Comparison of ENCODE assay signal across 9 cellular contexts in the genomic region with DNA sequence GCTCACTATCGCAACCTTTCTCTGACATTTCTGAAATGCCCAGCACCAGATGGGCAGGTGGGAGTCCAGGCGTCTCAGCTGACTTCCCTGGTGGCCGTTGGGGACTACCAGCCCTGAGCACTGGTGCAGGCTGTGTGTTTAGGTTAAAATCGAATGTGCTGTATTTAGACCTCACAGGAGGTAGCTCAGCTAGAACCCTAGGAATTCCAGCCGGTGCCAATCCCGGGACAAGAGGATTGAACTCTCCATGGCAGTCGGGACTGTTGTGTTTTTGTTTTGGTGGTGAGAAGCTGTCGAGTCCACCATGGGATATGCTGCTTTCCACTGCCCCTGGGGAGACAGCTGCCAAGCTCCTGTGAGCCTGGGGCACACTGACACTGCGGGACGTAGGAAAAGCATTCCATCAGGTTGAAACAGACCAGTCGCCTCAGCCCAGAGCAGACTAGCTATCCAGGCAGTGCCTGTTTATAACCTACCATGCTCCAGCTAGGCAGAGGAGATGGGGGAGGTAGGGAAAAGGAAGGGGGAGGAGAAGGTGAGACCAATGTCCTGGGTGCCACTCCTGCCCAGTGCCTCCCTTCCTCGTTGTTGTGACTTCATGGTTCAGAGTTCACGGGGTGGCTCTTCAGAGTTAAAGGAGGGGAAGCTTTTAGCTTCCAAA. TPM values are rescaled to one million over a fixed set of nuclear protein-coding genes. Genes with fewer than 3 reads are reported as not detected.
A peak's percentile ranks its signal among the peaks of the same experiment; 100 is the strongest.
DNase-seq lines count a peak whose midpoint lies in the region; TF ChIP-seq lines count a peak whose summit lies in the region.
"Had no signal": no experiment of that assay in that cellular context is flagged by ENCODE, and none has a peak within 500 bp of the region (broad histone marks: within the 10 kb centered on the region; RNA-seq: fewer than 3 reads in every experiment).

No MANE protein-coding gene starts in this region.

- no peak overlapping the region for H2BK12ac ChIP-seq in H9 (ENCODE audit: insufficient read length, low read depth, low read length)

- TF ChIP-seq CTCF in H9 (conservative IDR thresholded peaks at IDR 0.05) = no peak

- H3K4me3 Mint-ChIP-seq in activated T-helper 1 cell treated with anti-CD3 and anti-CD28 coated beads, Interleukin-12 subunit alpha, Interleukin-12 subunit beta, Interleukin-2, Interleukin-4 antibody, amounts not matched to agents 30 ng/mL and 10 ng/mL and 1 ng/mL, durations not matched to agents 14 hours and 24 hours and 36 hours = no peak overlapping the region
- no peak overlapping the region for H3K4me3 Mint-ChIP-seq in CD4-positive, alpha-beta memory T cell
- no peak overlapping the region for H3K4me3 Mint-ChIP-seq in H9

- H2BK15ac ChIP-seq in H9 (ENCODE audit: low read depth, low read length) = no peak overlapping the region

- H3K36me3 ChIP-seq in skeletal muscle satellite cell (ENCODE audit: insufficient read depth, low read length) = peaks cover 29% of the 10 kb centered on the region
- H3K36me3 ChIP-seq in CD4-positive, alpha-beta memory T cell (ENCODE audit: insufficient read depth, low read length) = no peaks in the 10 kb centered on the region
- H3K36me3 ChIP-seq: HAP-1 had no signal

- H3K27ac Mint-ChIP-seq in activated T-helper 1 cell treated with anti-CD3 and anti-CD28 coated beads, Interleukin-12 subunit alpha, Interleukin-12 subunit beta, Interleukin-2, Interleukin-4 antibody, amounts not matched to agents 30 ng/mL and 10 ng/mL and 1 ng/mL, durations not matched to agents 14 hours and 24 hours and 36 hours = peak overlapping the region; percentile 83
- peak overlapping the region in 1 of 7 donors; percentile 73 for H3K27ac Mint-ChIP-seq in CD4-positive, alpha-beta memory T cell
- no peak overlapping the region for H3K27ac Mint-ChIP-seq in H9

- no peaks in the 10 kb centered on the region for H4K20me1 ChIP-seq in H9 (ENCODE audit: control insufficient read depth, insufficient read depth, insufficient read length)

- H3K14ac ChIP-seq in H9 (ENCODE audit: insufficient read depth, low read length) = no peak overlapping the region

- DNase-seq in H4 (ENCODE audit: low spot score) = peak; percentile 74
- DNase-seq in activated T-helper 1 cell treated with anti-CD3 and anti-CD28 coated beads, Interleukin-12 subunit alpha, Interleukin-12 subunit beta, Interleukin-2, Interleukin-4 antibody, amounts not matched to agents 30 ng/mL and 10 ng/mL and 1 ng/mL, durations not matched to agents 14 hours and 24 hours and 36 hours (ENCODE audit: low spot score) = no peak
- DNase-seq in glomerular visceral epithelial cell (ENCODE audit: extremely low spot score) = peak; percentile 82
- no peak for DNase-seq in foreskin melanocyte
- no peak for DNase-seq in CD4-positive, alpha-beta memory T cell
- DNase-seq in DMS53 (lab: John Stamatoyannopoulos, UW) = no peak
- DNase-seq in H9 = no peak

- H3K18ac ChIP-seq in H9 (ENCODE audit: insufficient read length, low read depth, low read length) = no peak overlapping the region

- H3K9me3 ChIP-seq in skeletal muscle satellite cell (replicated peaks; ENCODE audit: low read length) = no peaks in the 10 kb centered on the region
- H3K9me3 ChIP-seq in CD4-positive, alpha-beta memory T cell (ENCODE audit: control insufficient read depth in 1 of 2, low read length in 2 of 2) = no peaks in the 10 kb centered on the region
- no peaks in the 10 kb centered on the region for H3K9me3 ChIP-seq in H9 (ENCODE audit: control insufficient read depth, low read depth, low read length)
- H3K9me3 ChIP-seq: HAP-1 had no signal

- H4K91ac ChIP-seq in H9 (ENCODE audit: insufficient read length, low read depth, low read length) = no peak overlapping the region

- H3K4ac ChIP-seq in H9 (ENCODE audit: low read depth, low read length) = no peak overlapping the region

- H3K9ac ChIP-seq in skeletal muscle satellite cell (ENCODE audit: low read depth, low read length) (peak overlapping the region; percentile 80), H9 (ENCODE audit: extremely low read depth, insufficient read length, low read length) (no peak overlapping the region)

- no peak overlapping the region for H2BK120ac ChIP-seq in H9 (ENCODE audit: low read depth, low read length, poor library complexity, severe bottlenecking)

- H3K79me2 ChIP-seq in H9 (ENCODE audit: insufficient read depth, low read length) = no peaks in the 10 kb centered on the region

- H2AK5ac ChIP-seq in H9 (ENCODE audit: insufficient read length, low read length) = no peak overlapping the region

- CTCF ChIA-PET in CD4-positive, alpha-beta memory T cell (lab: Charles Lee; ENCODE audit: partially characterized antibody) = interaction anchor here (0.7 to 2.8 kb wide), 6 partner anchors 13 to 119 kb away, joined by 3 to 16 read pairs (median 6); no protein-coding TSS in a partner anchor

- no peak overlapping the region for H3K23ac ChIP-seq in H9 (ENCODE audit: insufficient read length, low read depth, low read length)

- no peak overlapping the region for H4K8ac ChIP-seq in H9 (replicated peaks; ENCODE audit: insufficient read length, low read depth, low read length)

- H3K4me1 ChIP-seq in skeletal muscle satellite cell (ENCODE audit: control insufficient read depth, insufficient read depth, low read length) (peaks cover 74% of the 10 kb centered on the region), H9 (ENCODE audit: insufficient read depth, low read length) (no peaks in the 10 kb centered on the region)
- peaks cover 7% of the 10 kb centered on the region for H3K4me1 ChIP-seq in CD4-positive, alpha-beta memory T cell (ENCODE audit: insufficient read depth, low read length)

- H2BK5ac ChIP-seq in H9 (ENCODE audit: insufficient read length, low read length) = no peak overlapping the region

- no peak overlapping the region for H3K56ac ChIP-seq in H9 (ENCODE audit: insufficient read length, low read depth, low read length)

- H3K9me3 Mint-ChIP-seq in activated T-helper 1 cell treated with anti-CD3 and anti-CD28 coated beads, Interleukin-12 subunit alpha, Interleukin-12 subunit beta, Interleukin-2, Interleukin-4 antibody, amounts not matched to agents 30 ng/mL and 10 ng/mL and 1 ng/mL, durations not matched to agents 14 hours and 24 hours and 36 hours = no peaks in the 10 kb centered on the region
- no peaks in the 10 kb centered on the region for H3K9me3 Mint-ChIP-seq in CD4-positive, alpha-beta memory T cell
- no peaks in the 10 kb centered on the region; a peak in 1 of 5 replicates for H3K9me3 Mint-ChIP-seq in H9

- H3K79me1 ChIP-seq in H9 (ENCODE audit: insufficient read depth, low read depth, low read length, poor library complexity, severe bottlenecking) = no peaks in the 10 kb centered on the region

- H3K27ac ChIP-seq in CD4-positive, alpha-beta memory T cell (ENCODE audit: low read depth, low read length) = no peak overlapping the region
- H3K27ac ChIP-seq in H9 (ENCODE audit: insufficient read length, low read depth, low read length) = no peak overlapping the region

- H2AFZ ChIP-seq in H9 (ENCODE audit: low read length) = no peak overlapping the region

- H3K36me3 Mint-ChIP-seq in activated T-helper 1 cell treated with anti-CD3 and anti-CD28 coated beads, Interleukin-12 subunit alpha, Interleukin-12 subunit beta, Interleukin-2, Interleukin-4 antibody, amounts not matched to agents 30 ng/mL and 10 ng/mL and 1 ng/mL, durations not matched to agents 14 hours and 24 hours and 36 hours (ENCODE audit: low read depth) = peaks cover 60% of the 10 kb centered on the region
- peaks cover 1 to 12% of the 10 kb centered on the region in 2 donors for H3K36me3 Mint-ChIP-seq in CD4-positive, alpha-beta memory T cell
- H3K36me3 Mint-ChIP-seq in H9 (ENCODE audit: insufficient read depth in 1 of 3, low read depth in 3 of 3) = no peaks in the 10 kb centered on the region; a peak in 2 of 7 replicates

- H3K4me2 ChIP-seq in skeletal muscle satellite cell (ENCODE audit: low read length) = peak overlapping the region; percentile 13
- H3K4me2 ChIP-seq in H9 (ENCODE audit: insufficient read depth, insufficient read length, low read length) = no peak overlapping the region

- POLR2A ChIA-PET in CD4-positive, alpha-beta memory T cell (lab: Charles Lee; ENCODE audit: partially characterized antibody) = interaction anchor here (0.8 to 1.4 kb wide), 2 partner anchors 33 to 61 kb away, joined by 3 read pairs; no protein-coding TSS in a partner anchor

- no peak overlapping the region for H3T11ph ChIP-seq in H9 (ENCODE audit: low read length)

- WGBS in H9 (ENCODE audit: extremely low coverage, insufficient read length, low lambda C conversion rate) = no CpG with 5 or more reads among the region's 13 CpGs

- H3K27me3 ChIP-seq in skeletal muscle satellite cell (ENCODE audit: control insufficient read depth, insufficient read depth, low read length) = no peaks in the 10 kb centered on the region
- no peaks in the 10 kb centered on the region for H3K27me3 ChIP-seq in CD4-positive, alpha-beta memory T cell (ENCODE audit: insufficient read depth, low read length)
- no peaks in the 10 kb centered on the region for H3K27me3 ChIP-seq in H9 (ENCODE audit: insufficient read depth, low read length)

- H3K4me3 ChIP-seq in skeletal muscle satellite cell (ENCODE audit: low read length) = no peak overlapping the region
- no peak overlapping the region for H3K4me3 ChIP-seq in CD4-positive, alpha-beta memory T cell (ENCODE audit: low read length in 2 of 2)
- H3K4me3 ChIP-seq: HAP-1 had no signal

- intact Hi-C loops in activated T-helper 1 cell treated with anti-CD3 and anti-CD28 coated beads, Interleukin-12 subunit alpha, Interleukin-12 subunit beta, Interleukin-2, Interleukin-4 antibody, amounts not matched to agents 30 ng/mL and 10 ng/mL and 1 ng/mL, durations not matched to agents 14 hours and 24 hours and 36 hours (cut with micrococcal nuclease) = no loop called here
- intact Hi-C loops in CD4-positive, alpha-beta memory T cell (cut with micrococcal nuclease) = no loop called here

- no peaks in the 10 kb centered on the region for H3K23me2 ChIP-seq in H9 (ENCODE audit: insufficient read length, low read depth, low read length, poor library complexity, severe bottlenecking)

- H4K5ac ChIP-seq in H9 (ENCODE audit: insufficient read length, low read depth, low read length) = no peak overlapping the region

- no peaks in the 10 kb centered on the region for H3K27me3 Mint-ChIP-seq in activated T-helper 1 cell treated with anti-CD3 and anti-CD28 coated beads, Interleukin-12 subunit alpha, Interleukin-12 subunit beta, Interleukin-2, Interleukin-4 antibody, amounts not matched to agents 30 ng/mL and 10 ng/mL and 1 ng/mL, durations not matched to agents 14 hours and 24 hours and 36 hours (ENCODE audit: insufficient read depth)
- H3K27me3 Mint-ChIP-seq in CD4-positive, alpha-beta memory T cell = no peaks in the 10 kb centered on the region
- H3K27me3 Mint-ChIP-seq in H9 (ENCODE audit: low read depth) = no peaks in the 10 kb centered on the region

- H2BK20ac ChIP-seq in H9 (ENCODE audit: low read depth, low read length, poor library complexity, severe bottlenecking) = no peak overlapping the region

- H3K4me1 Mint-ChIP-seq in activated T-helper 1 cell treated with anti-CD3 and anti-CD28 coated beads, Interleukin-12 subunit alpha, Interleukin-12 subunit beta, Interleukin-2, Interleukin-4 antibody, amounts not matched to agents 30 ng/mL and 10 ng/mL and 1 ng/mL, durations not matched to agents 14 hours and 24 hours and 36 hours (ENCODE audit: low read depth) = peaks cover 88% of the 10 kb centered on the region
- H3K4me1 Mint-ChIP-seq in CD4-positive, alpha-beta memory T cell = peaks cover 2 to 10% (median 7%) of the 10 kb centered on the region in 4 donors
- H3K4me1 Mint-ChIP-seq in H9 = peaks cover 9 to 23% of the 10 kb centered on the region in 2 experiments

RNA-seq across cellular contexts. Expression of gene MICAL2, which starts 52.9 kb away (rescaled TPM):
- total RNA-seq in H4 (2014; rRNA removed; shearing (Covaris generic)) = 52.1 and 53.4 TPM in 2 replicates
- total RNA-seq in activated T-helper 1 cell treated with anti-CD3 and anti-CD28 coated beads, Interleukin-12 subunit alpha, Interleukin-12 subunit beta, Interleukin-2, Interleukin-4 antibody, amounts not matched to agents 30 ng/mL and 10 ng/mL and 1 ng/mL, durations not matched to agents 14 hours and 24 hours and 36 hours = 595 and 619 TPM in 2 replicates
- 25.6 and 43.9 TPM in 2 replicates for total RNA-seq in skeletal muscle satellite cell (2012; rRNA removed)
- total RNA-seq in CD4-positive, alpha-beta memory T cell = 10 to 100 TPM; 33.3 to 38.8 TPM
- 10 to 100 TPM; 10.9 to 23.1 TPM for polyA plus RNA-seq in CD4-positive, alpha-beta memory T cell
- 4.7 and 6.0 TPM in 2 replicates for total RNA-seq in H9 (2021)

Comparison
In these comparisons a context has a peak if more than half of its experiments do, and no peak if none do; other contexts are left out.
1. DNase-seq: peak in H4 (single experiment) and glomerular visceral epithelial cell (single experiment); none in activated T-helper 1 cell treated with anti-CD3 and anti-CD28 coated beads, Interleukin-12 subunit alpha, Interleukin-12 subunit beta, Interleukin-2, Interleukin-4 antibody, amounts not matched to agents 30 ng/mL and 10 ng/mL and 1 ng/mL, durations not matched to agents 14 hours and 24 hours and 36 hours (single experiment), foreskin melanocyte (single experiment), CD4-positive, alpha-beta memory T cell (0 of 5), DMS53 (single experiment) and H9 (single experiment).
2. RNA of gene MICAL2, which starts 52.9 kb away (total RNA-seq): 595 to 619 TPM in activated T-helper 1 cell treated with anti-CD3 and anti-CD28 coated beads, Interleukin-12 subunit alpha, Interleukin-12 subunit beta, Interleukin-2, Interleukin-4 antibody, amounts not matched to agents 30 ng/mL and 10 ng/mL and 1 ng/mL, durations not matched to agents 14 hours and 24 hours and 36 hours; 52.1 to 53.4 TPM in H4, 33.3 to 38.8 TPM in CD4-positive, alpha-beta memory T cell and 4.7 to 6.0 TPM in H9; every median in the first group is over 10 times any median in the second.